Comparison of ENCODE assay signal across 11 cellular contexts in the genomic region with DNA sequence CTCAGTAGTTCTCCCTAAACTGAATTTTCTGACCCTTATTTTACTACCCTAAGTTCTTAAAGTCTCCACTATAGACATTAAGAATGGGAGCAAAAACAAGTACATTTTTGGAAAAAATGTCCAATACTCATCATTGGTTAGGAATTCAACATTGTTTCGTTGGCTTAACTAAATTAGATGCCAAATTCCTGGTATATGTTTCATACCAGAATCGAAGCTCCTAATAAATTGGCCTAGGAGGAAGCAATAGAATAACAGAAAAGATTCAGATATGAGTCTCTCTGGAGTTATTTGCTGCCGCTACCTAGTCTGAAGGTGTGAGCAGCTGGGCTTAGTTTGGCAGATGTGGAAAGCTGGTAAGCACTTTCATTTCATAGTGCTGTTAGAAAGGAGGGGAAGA.
DNase-seq lines count a peak whose midpoint lies in the region; TF ChIP-seq lines count a peak whose summit lies in the region.
"Had no signal": no experiment of that assay in that cellular context is flagged by ENCODE, and none has a peak within 500 bp of the region (broad histone marks: within the 10 kb centered on the region; RNA-seq: fewer than 3 reads in every experiment).

No MANE protein-coding gene starts in this region.

- DNase-seq in HCEC 1CT (peak; percentile 88), amniotic epithelial cell (ENCODE audit: low read depth) (peak; percentile 8), fibroblast of pulmonary artery (ENCODE audit: low read depth) (peak; percentile 63), stromal cell of bone marrow (ENCODE audit: low read depth) (peak; percentile 31), NCI-H226 (no peak), NCI-H1092 (lab: John Stamatoyannopoulos, UW) (no peak)
- DNase-seq in stimulated activated CD4-positive, alpha-beta T cell treated with anti-CD3 and anti-CD28 coated beads, Interleukin-2, amount 100 ng/mL, for 24 hours: no peak
- DNase-seq: activated gamma-delta T cell treated with Interleukin-2 at 50 U/mL for 16 hours; central memory CD4-positive, alpha-beta T cell; erythroblast; NCI-H2171 treated with DMSO at 0.1 percent for 48 hours had no signal

- no peak overlapping the region for H3K4me3 ChIP-seq in fibroblast of pulmonary artery (replicated peaks; ENCODE audit: low read depth, low read length)

- no peak for TF ChIP-seq CTCF in fibroblast of pulmonary artery (IDR thresholded peaks at IDR 0.05; ENCODE audit: low read length, missing control alignments)

Comparison
In these comparisons a context has a peak if more than half of its experiments do, and no peak if none do; other contexts are left out.
1. DNase-seq: peak in HCEC 1CT (single experiment), amniotic epithelial cell (single experiment), fibroblast of pulmonary artery (single experiment) and stromal cell of bone marrow (single experiment); none in NCI-H226 (single experiment), NCI-H1092 (single experiment) and stimulated activated CD4-positive, alpha-beta T cell treated with anti-CD3 and anti-CD28 coated beads, Interleukin-2, amount 100 ng/mL, for 24 hours (0 of 2).